9 cellular contexts compared by ENCODE assay signal in the genomic region with DNA sequence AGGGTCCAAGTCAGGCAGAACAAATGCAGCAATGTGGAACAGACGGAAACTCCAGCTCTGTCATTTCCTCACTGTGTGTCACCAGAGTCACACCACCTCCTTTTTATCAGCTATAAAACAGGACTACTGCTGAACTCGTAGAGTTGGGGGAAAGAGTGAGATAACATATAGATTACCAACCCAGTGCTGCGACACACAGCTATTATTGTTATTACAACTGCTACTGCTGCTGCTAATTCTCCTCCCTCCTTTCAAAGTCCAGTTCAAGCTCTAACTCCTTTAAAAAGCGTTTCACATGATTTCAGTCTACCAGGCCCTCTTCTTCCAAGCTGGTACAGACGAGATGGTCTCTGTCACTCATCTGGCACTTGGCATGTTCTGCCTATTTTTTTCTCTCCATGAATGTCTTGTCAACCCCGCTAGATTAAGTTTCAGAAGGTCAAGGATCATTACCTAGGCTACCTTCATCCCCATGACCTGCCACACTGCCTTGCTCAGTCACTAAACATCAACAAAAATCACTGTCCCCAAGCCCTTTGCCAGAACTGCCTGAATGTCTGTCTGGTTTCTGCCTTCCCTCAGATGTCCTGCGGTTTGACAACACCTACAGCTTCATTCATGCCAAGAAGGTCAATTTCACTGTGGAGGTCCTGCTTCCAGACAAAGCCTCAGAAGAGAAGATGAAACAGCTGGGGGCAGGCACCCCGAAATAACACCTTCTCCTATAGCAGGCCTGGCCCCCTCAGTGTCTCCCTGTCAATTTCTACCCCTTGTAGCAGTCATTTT. TPM values are rescaled to one million over a fixed set of nuclear protein-coding genes. Genes with fewer than 3 reads are reported as not detected.
DNase-seq lines count a peak whose midpoint lies in the region; ATAC-seq and TF ChIP-seq lines count a peak whose summit lies in the region.
"Had no signal": no experiment of that assay in that cellular context is flagged by ENCODE, and none has a peak within 500 bp of the region (broad histone marks: within the 10 kb centered on the region; RNA-seq: fewer than 3 reads in every experiment).

No MANE protein-coding gene starts in this region.

- H3K36me3 ChIP-seq in SU-DHL-6 (ENCODE audit: low read length) (no peaks in the 10 kb centered on the region; the same call in 1 of the 2 replicates), esophagus (ENCODE audit: control insufficient read depth in 2 of 2, insufficient read depth in 2 of 2, low read length in 1 of 2) (peaks cover 0 to 12% of the 10 kb centered on the region in 2 donors), prostate gland (no peaks in the 10 kb centered on the region)

- no peaks in the 10 kb centered on the region for H4K20me1 ChIP-seq in SU-DHL-6 (ENCODE audit: low read depth, low read length)

- TF ChIP-seq CTCF in SU-DHL-6 (IDR thresholded peaks at IDR 0.05; ENCODE audit: insufficient read depth, low read length, poor library complexity, severe bottlenecking) (no peak), prostate gland (IDR thresholded peaks at IDR 0.05) (no peak)

- H3K9ac ChIP-seq in SU-DHL-6 (ENCODE audit: low read length) = 0 out of 2 replicates have a peak overlapping the region, but pooled peaks have one; percentile 96

- peak overlapping the region; percentile 89 for H3K4me2 ChIP-seq in SU-DHL-6 (ENCODE audit: low read depth, low read length, poor library complexity, severe bottlenecking)

- ATAC-seq in GM21619 (IDR thresholded peaks at IDR 0.05; ENCODE audit: unreplicated experiment) = no peak
- ATAC-seq in GM19035 (IDR thresholded peaks at IDR 0.05; ENCODE audit: unreplicated experiment) = no peak
- no peak for ATAC-seq in GM21737 (IDR thresholded peaks at IDR 0.05; ENCODE audit: unreplicated experiment)

- WGBS in esophagus, 2 donors = 64 to 69% methylated on average over 8 of the region's 8 CpGs
- 64% methylated on average over 8 of the region's 8 CpGs for WGBS in prostate gland

- H3K27ac ChIP-seq in SU-DHL-6 (ENCODE audit: low read depth, low read length) (no peak overlapping the region), esophagus (ENCODE audit: low read depth in 2 of 2, low read length in 1 of 2) (peak overlapping the region; percentile 97), prostate gland (peak overlapping the region; percentile 95 to 96)

- DNase-seq in ELR (ENCODE audit: low read depth) (peak; percentile 50), prostate gland (ENCODE audit: low spot score) (no peak), mucosa of gallbladder (ENCODE audit: low spot score) (no peak)
- DNase-seq: NCI-H82 had no signal

- H3K9me3 ChIP-seq in SU-DHL-6 (ENCODE audit: insufficient read depth, low read length) = no peaks in the 10 kb centered on the region
- no peaks in the 10 kb centered on the region for H3K9me3 ChIP-seq in esophagus (ENCODE audit: control insufficient read depth in 2 of 2, insufficient read depth in 1 of 2, low read depth in 1 of 2, low read length in 1 of 2)
- no peaks in the 10 kb centered on the region for H3K9me3 ChIP-seq in prostate gland

- H3K4me3 ChIP-seq in SU-DHL-6 (ENCODE audit: insufficient read depth, low read length, poor library complexity, severe bottlenecking) (no peak overlapping the region), esophagus (ENCODE audit: low read depth in 1 of 2, low read length in 2 of 2) (peak overlapping the region in 1 of 2 donors; percentile 52), prostate gland (no peak overlapping the region)

- no peaks in the 10 kb centered on the region for H3K9me2 ChIP-seq in SU-DHL-6 (replicated peaks; ENCODE audit: insufficient read depth, low read length)

- no peak for TF ChIP-seq POLR2A in prostate gland (IDR thresholded peaks at IDR 0.05)

- H3K27me3 ChIP-seq in SU-DHL-6 (ENCODE audit: low read length) (no peaks in the 10 kb centered on the region), esophagus (ENCODE audit: control insufficient read depth in 1 of 2, insufficient read depth in 2 of 2, low read length in 2 of 2) (no peaks in the 10 kb centered on the region), prostate gland (replicated peaks; ENCODE audit: insufficient read depth) (no peaks in the 10 kb centered on the region)

- peaks cover 11% of the 10 kb centered on the region for H3F3A ChIP-seq in SU-DHL-6 (ENCODE audit: insufficient read depth)

- intact Hi-C loops in prostate gland (cut with DNase I) = no loop called here

- H3K79me2 ChIP-seq in SU-DHL-6 (ENCODE audit: insufficient read depth, low read length) = peaks cover 5% of the 10 kb centered on the region; the same call in 1 of the 2 replicates

- H3K4me1 ChIP-seq in esophagus (ENCODE audit: control insufficient read depth in 2 of 2, insufficient read depth in 2 of 2, low read length in 1 of 2) = peaks cover 0 to 17% of the 10 kb centered on the region in 2 donors
- H3K4me1 ChIP-seq in prostate gland (replicated peaks) = peaks cover 32% of the 10 kb centered on the region

- H2AFZ ChIP-seq in SU-DHL-6 (ENCODE audit: low read depth, low read length, severe bottlenecking) = no peak overlapping the region

RNA-seq across cellular contexts. Expression of a gene that starts 3.7 kb away (rescaled TPM):
- 10 to 100 TPM; 19.7 to 23.5 TPM for polyA plus RNA-seq in esophagus
- total RNA-seq in prostate gland (10 to 100 TPM; 14.1 to 28.1 TPM), mucosa of gallbladder (20.0 TPM)

RNA-seq across cellular contexts. Expression of a gene that starts 25.1 kb away (rescaled TPM):
- polyA plus RNA-seq in esophagus = 10 to 100 TPM; 27.2 to 29.1 TPM
- total RNA-seq in prostate gland (10 to 100 TPM; 16.8 to 31.1 TPM), mucosa of gallbladder (35.4 TPM)

RNA-seq across cellular contexts. Expression of a gene that starts 34.7 kb away (rescaled TPM):
- 1 to 10 TPM; 5.2 to 7.3 TPM for polyA plus RNA-seq in esophagus
- total RNA-seq in prostate gland = 10 to 100 TPM; 18.1 to 20.0 TPM
- 31.2 TPM for total RNA-seq in mucosa of gallbladder

RNA-seq across cellular contexts. Expression of a gene that starts 49.9 kb away (rescaled TPM):
- polyA plus RNA-seq in esophagus = not detected
- total RNA-seq in prostate gland = not detected
- total RNA-seq in mucosa of gallbladder = not detected
